Comparison of ENCODE assay signal across 7 cellular contexts in the genomic region with DNA sequence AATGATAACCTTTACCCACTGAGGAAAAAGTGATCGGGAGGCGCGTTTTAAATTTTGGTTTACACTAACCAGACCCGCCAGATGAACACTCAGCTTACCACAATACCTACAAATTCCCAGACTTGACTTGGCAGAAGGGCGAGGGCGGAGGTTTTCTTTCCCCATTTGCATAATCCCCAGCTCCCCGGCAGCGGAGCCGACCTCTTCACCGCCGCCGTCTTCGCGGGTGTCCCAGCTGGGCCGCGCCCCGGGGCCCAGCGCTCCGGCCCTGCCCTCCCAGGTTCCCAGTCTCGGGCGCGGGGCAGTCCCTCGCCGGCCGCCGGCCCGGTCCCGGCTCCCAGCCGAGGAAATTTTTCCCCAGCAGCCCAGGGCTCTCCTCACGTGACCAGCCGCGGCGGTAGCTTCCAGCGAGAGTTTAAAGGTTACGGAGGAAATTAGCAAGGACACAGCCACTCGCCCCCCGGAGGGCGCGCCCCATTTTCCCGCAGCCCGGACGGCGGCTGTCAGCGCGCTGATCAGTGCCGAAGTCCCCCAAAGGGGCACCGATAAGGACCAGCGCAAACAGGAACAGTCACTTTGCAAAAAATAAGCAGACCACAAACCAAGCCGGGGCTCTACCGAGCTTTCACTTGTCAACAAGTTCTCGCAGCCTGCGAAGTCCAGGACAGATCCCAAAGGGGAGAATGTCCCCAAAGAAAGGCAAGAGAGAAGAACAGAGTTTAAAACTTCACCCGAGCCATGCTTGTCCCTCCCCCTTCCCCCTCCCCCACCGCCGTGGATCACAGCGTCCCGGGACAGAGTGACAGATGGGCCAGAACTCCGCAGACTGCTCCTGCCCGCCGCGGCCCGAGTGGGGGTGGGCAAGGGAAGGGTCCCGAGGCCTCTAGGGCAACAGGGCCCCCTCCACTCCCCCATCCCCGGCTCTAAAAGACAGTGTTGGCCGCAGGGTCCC. TPM values are rescaled to one million over a fixed set of nuclear protein-coding genes. Genes with fewer than 3 reads are reported as not detected.
DNase-seq lines count a peak whose midpoint lies in the region; ATAC-seq and TF ChIP-seq lines count a peak whose summit lies in the region.

No MANE protein-coding gene starts in this region.

- no peaks in the 10 kb centered on the region for H3K9me3 ChIP-seq in endodermal cell (ENCODE audit: control insufficient read depth, low read length)

- H3K4me1 Mint-ChIP-seq in endodermal cell = peaks cover 9% of the 10 kb centered on the region

- no peaks in the 10 kb centered on the region for H3K9me3 Mint-ChIP-seq in endodermal cell

- DNase-seq in NCI-H226 (peak; percentile 43), endodermal cell (peak; percentile 85), midbrain (lab: John Stamatoyannopoulos, UW) (peak; percentile 77)
- DNase-seq in activated CD8-positive, alpha-beta memory T cell treated with anti-CD3 and anti-CD28 coated beads, Interleukin-2, amount 50 U/mL, for 4 hours = peak; percentile 61
- DNase-seq in stimulated activated CD8-positive, alpha-beta memory T cell treated with anti-CD3 and anti-CD28 coated beads, Interleukin-7, amount 100 ng/mL, for 1 hour (ENCODE audit: low read depth in 2 of 2) = peak; percentile 8 to 41

- TF ChIP-seq CTCF in endodermal cell (conservative IDR thresholded peaks at IDR 0.05) = no peak

- peaks cover 81% of the 10 kb centered on the region for H3K27me3 ChIP-seq in endodermal cell (ENCODE audit: control insufficient read depth, insufficient read depth, low read length, poor library complexity, severe bottlenecking)

- H3K4me3 Mint-ChIP-seq in endodermal cell = peak overlapping the region; percentile 81

- H3K4me3 ChIP-seq in endodermal cell (ENCODE audit: low read length) = peak overlapping the region; percentile 94

- H3K27me3 Mint-ChIP-seq in endodermal cell (ENCODE audit: insufficient read depth) = peaks cover 81% of the 10 kb centered on the region

- no peak overlapping the region for H3K27ac ChIP-seq in endodermal cell (ENCODE audit: low read depth, low read length)

- H3K36me3 ChIP-seq in endodermal cell (ENCODE audit: control insufficient read depth, insufficient read depth, low read length) = no peaks in the 10 kb centered on the region

- H3K9ac ChIP-seq in endodermal cell (ENCODE audit: extremely low read depth, low read length, poor library complexity, severe bottlenecking) = peak overlapping the region; percentile 34

- H3K27ac Mint-ChIP-seq in endodermal cell = peak overlapping the region; percentile 35

- peak; percentile 33 for ATAC-seq in GM18498 (IDR thresholded peaks at IDR 0.05; ENCODE audit: unreplicated experiment)
- ATAC-seq in HG02642 (IDR thresholded peaks at IDR 0.05; ENCODE audit: poor library complexity, unreplicated experiment) = peak; percentile 33

- H3K36me3 Mint-ChIP-seq in endodermal cell (ENCODE audit: low read depth) = no peaks in the 10 kb centered on the region

- no peaks in the 10 kb centered on the region for H3K4me1 ChIP-seq in endodermal cell (ENCODE audit: control insufficient read depth, insufficient read depth, low read length)

- WGBS in endodermal cell (ENCODE audit: insufficient coverage in 1 of 2, insufficient read length in 1 of 2), 2 experiments = 0% methylated on average over 33 to 65 of the region's 65 CpGs

RNA-seq across cellular contexts. Expression of a gene that starts 1.3 kb away (rescaled TPM):
- total RNA-seq in endodermal cell = 1 to 10 TPM; 1.4 to 1.7 TPM
- polyA plus RNA-seq in endodermal cell (2013, experiment 1 of 2) = 2.3 TPM
- polyA plus RNA-seq in endodermal cell (2013, experiment 2 of 2) = 2.2 TPM

RNA-seq across cellular contexts. Expression of a gene that starts 39.1 kb away (rescaled TPM):
- total RNA-seq in endodermal cell = 10 to 100 TPM; 17.7 to 19.6 TPM
- polyA plus RNA-seq in endodermal cell (2013, experiment 1 of 2) = 18.3 TPM
- 18.3 TPM for polyA plus RNA-seq in endodermal cell (2013, experiment 2 of 2)

Comparison
In these comparisons a context has a peak if more than half of its experiments do, and no peak if none do; other contexts are left out.
1. DNase-seq: peak in every context shown above with its lines; median percentile 85 in endodermal cell; 77 in midbrain; 61 in activated CD8-positive, alpha-beta memory T cell treated with anti-CD3 and anti-CD28 coated beads, Interleukin-2, amount 50 U/mL, for 4 hours; 43 in NCI-H226; 24 in stimulated activated CD8-positive, alpha-beta memory T cell treated with anti-CD3 and anti-CD28 coated beads, Interleukin-7, amount 100 ng/mL, for 1 hour.